9 cellular contexts compared by ENCODE assay signal in the genomic region with DNA sequence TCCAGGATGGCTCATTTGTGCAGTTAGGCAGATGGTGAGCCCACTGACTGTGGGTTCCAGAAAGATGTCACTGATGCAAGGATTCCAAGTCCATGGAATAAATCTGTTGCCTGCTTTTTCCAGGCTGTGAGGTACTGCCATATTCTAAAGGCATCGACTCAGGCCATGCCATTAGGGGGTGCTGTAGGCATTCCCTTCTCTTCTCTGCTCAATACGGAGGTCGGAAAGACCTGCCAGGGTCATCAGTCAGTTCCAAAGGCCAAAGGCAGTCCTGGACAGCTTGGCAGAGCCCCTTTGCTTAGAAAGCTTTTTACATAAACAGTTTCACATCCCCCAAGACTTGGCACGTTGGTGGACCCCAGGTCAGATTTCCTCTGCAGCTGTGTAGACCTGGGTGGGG. TPM values are rescaled to one million over a fixed set of nuclear protein-coding genes. Genes with fewer than 3 reads are reported as not detected.
DNase-seq lines count a peak whose midpoint lies in the region; ATAC-seq, FAIRE-seq and TF ChIP-seq lines count a peak whose summit lies in the region.
"Had no signal": no experiment of that assay in that cellular context is flagged by ENCODE, and none has a peak within 500 bp of the region (broad histone marks: within the 10 kb centered on the region; RNA-seq: fewer than 3 reads in every experiment).

No MANE protein-coding gene starts in this region.

- TF ChIP-seq POLR2A in H1 (IDR thresholded peaks at IDR 0.05; ENCODE audit: control extremely low read depth in 1 of 2, low read depth in 2 of 2, low read length in 2 of 2), result no peak
- no peak for TF ChIP-seq POLR2A in tibial nerve (IDR thresholded peaks at IDR 0.05)

- H3K9me3 ChIP-seq in SK-N-MC (ENCODE audit: low read depth, low read length) (no peaks in the 10 kb centered on the region), H1 (ENCODE audit: insufficient read depth in 2 of 2, low read depth in 1 of 2, low read length in 1 of 2) (peaks cover 0 to 3% of the 10 kb centered on the region in 2 experiments; a peak in 1 of 4 replicates), lung (ENCODE audit: control insufficient read depth in 2 of 2, insufficient read depth in 1 of 2, low read length in 1 of 2) (no peaks in the 10 kb centered on the region), tibial nerve (no peaks in the 10 kb centered on the region)

- POLR2A ChIA-PET in H1 (lab: Charles Lee; ENCODE audit: partially characterized antibody), result interaction anchor here (1.7 to 4.4 kb wide), 3 partner anchors 32 to 150 kb away, joined by 4 to 15 read pairs (median 4); partner anchors contain the start of genes CDC20 and TMEM125

- no peak overlapping the region for H2BK20ac ChIP-seq in H1 (ENCODE audit: low read length)

- H3K4me1 ChIP-seq in H1 (replicated peaks in 1 of 4; ENCODE audit: control insufficient read depth in 3 of 4, insufficient read depth in 4 of 4, low read length in 3 of 4), result no peaks in the 10 kb centered on the region
- peaks cover 3 to 6% of the 10 kb centered on the region in 2 donors for H3K4me1 ChIP-seq in lung (ENCODE audit: control insufficient read depth in 2 of 2, insufficient read depth in 2 of 2, low read length in 2 of 2)
- peaks cover 0 to 20% (median 0%) of the 10 kb centered on the region in 4 donors for H3K4me1 ChIP-seq in tibial nerve

- H3K56ac ChIP-seq in H1 (replicated peaks; ENCODE audit: insufficient read length, low read depth, low read length), result no peak overlapping the region

- H3K27me3 ChIP-seq in H1 (replicated peaks in 1 of 4; ENCODE audit: control insufficient read depth in 3 of 4, extremely low read depth in 1 of 4, insufficient read depth in 3 of 4, low read length in 3 of 4), result no peaks in the 10 kb centered on the region
- H3K27me3 ChIP-seq in lung (ENCODE audit: control insufficient read depth, insufficient read depth), result no peaks in the 10 kb centered on the region
- no peaks in the 10 kb centered on the region for H3K27me3 ChIP-seq in tibial nerve

- H3K79me2 ChIP-seq in H1 (ENCODE audit: control insufficient read depth in 1 of 2, insufficient read depth in 2 of 2, low read length in 2 of 2), result no peaks in the 10 kb centered on the region

- no peaks in the 10 kb centered on the region for H4K20me1 ChIP-seq in H1 (replicated peaks in 1 of 2; ENCODE audit: control insufficient read depth in 1 of 2, insufficient read depth in 2 of 2, low read length in 2 of 2)

- H3K9ac ChIP-seq in SK-N-MC (ENCODE audit: insufficient read length), result no peak overlapping the region
- H3K9ac ChIP-seq in H1 (replicated peaks in 1 of 4; ENCODE audit: extremely low read depth in 1 of 4, low read depth in 3 of 4, low read length in 3 of 4), result no peak overlapping the region

- peak; percentile 57 to 97 (median 90) for TF ChIP-seq CTCF in H1 (IDR thresholded peaks at IDR 0.05; ENCODE audit: control extremely low read depth in 1 of 3, insufficient read depth in 1 of 3, low read depth in 1 of 3, low read length in 3 of 3)
- peak; percentile 66 for TF ChIP-seq CTCF in lung (IDR thresholded peaks at IDR 0.05; ENCODE audit: control extremely low read depth, extremely low read depth)
- TF ChIP-seq CTCF in tibial nerve (IDR thresholded peaks at IDR 0.05), result peak; percentile 54 to 72 (median 62)

- H3K36me3 ChIP-seq in SK-N-MC (ENCODE audit: insufficient read depth, low read length), result no peaks in the 10 kb centered on the region
- H3K36me3 ChIP-seq in H1 (ENCODE audit: control insufficient read depth in 2 of 4, insufficient read depth in 4 of 4, low read length in 3 of 4), result no peaks in the 10 kb centered on the region
- no peaks in the 10 kb centered on the region for H3K36me3 ChIP-seq in lung (ENCODE audit: control insufficient read depth in 2 of 2, insufficient read depth in 2 of 2, low read length in 2 of 2)
- no peaks in the 10 kb centered on the region for H3K36me3 ChIP-seq in tibial nerve

- no peak overlapping the region for H2BK12ac ChIP-seq in H1 (ENCODE audit: low read depth, low read length)

- DNase-seq in NCI-H2227 (lab: John Stamatoyannopoulos, UW; ENCODE audit: unreplicated experiment) (peak; percentile 8), NCI-H2227 treated with DMSO at 0.1 percent for 48 hours (lab: John Stamatoyannopoulos, UW) (no peak), LoVo (ENCODE audit: low spot score) (peak; percentile 61), SK-N-MC (ENCODE audit: low read depth, low spot score) (peak; percentile 10), H1 (ENCODE audit: low read depth in 1 of 2, low spot score in 2 of 2) (peak; percentile 36 to 79), lung (ENCODE audit: low spot score) (peak; percentile 68), tibial nerve (ENCODE audit: low spot score in 2 of 2) (peak; percentile 24 to 63)

- H3K79me1 ChIP-seq in H1 (ENCODE audit: low read depth, low read length), result no peaks in the 10 kb centered on the region; the same call in 1 of the 2 replicates

- no peak overlapping the region for H2AFZ ChIP-seq in H1 (ENCODE audit: low read length)

- peak; percentile 98 for TF ChIP-seq RAD21 in H1 (IDR thresholded peaks at IDR 0.05 in 1 of 2, conservative IDR thresholded peaks at IDR 0.05 in 1 of 2; ENCODE audit: low read depth in 2 of 2, low read length in 2 of 2)

- H3K14ac ChIP-seq in H1 (ENCODE audit: insufficient read length), result no peak overlapping the region

- 7% methylated on average over 4 of the region's 4 CpGs; no CpG with 5 or more reads in 1 of the 2 experiments for WGBS in H1 (ENCODE audit: extremely low coverage in 1 of 2, insufficient coverage in 1 of 2, insufficient read length in 1 of 2, insufficient replicate concordance in 2 of 2, low coverage in 1 of 2, low lambda C conversion rate in 2 of 2, missing lambda C conversion rate in 1 of 2), 2 experiments
- 3% methylated on average over 4 of the region's 4 CpGs for WGBS in lung, 2 donors
- WGBS in tibial nerve, 2 donors, result 0 to 8% methylated on average over 4 of the region's 4 CpGs

- no peak overlapping the region for H2BK120ac ChIP-seq in H1 (replicated peaks; ENCODE audit: low read depth, low read length)

- H2BK5ac ChIP-seq in H1 (ENCODE audit: low read depth, low read length), result no peak overlapping the region

- no peak overlapping the region for H2BK15ac ChIP-seq in H1 (ENCODE audit: low read length)

- H4K8ac ChIP-seq in H1 (ENCODE audit: extremely low read depth, insufficient read depth, low read length), result no peak overlapping the region

- H2AK5ac ChIP-seq in H1 (ENCODE audit: low read depth, low read length), result no peak overlapping the region

- TF ChIP-seq EP300 in H1 (IDR thresholded peaks at IDR 0.05; ENCODE audit: borderline replicate concordance in 1 of 2, low read depth in 2 of 2, low read length in 2 of 2) (no peak), tibial nerve (IDR thresholded peaks at IDR 0.05) (peak in 1 of 2 donors; percentile 44)

- peak; percentile 94 for FAIRE-seq in H1 (lab: Jason Lieb, UNC)
- FAIRE-seq: colon had no signal

- no peak overlapping the region for H3K18ac ChIP-seq in H1 (ENCODE audit: extremely low read depth, low read length)

- H3K27ac ChIP-seq in SK-N-MC (no peak overlapping the region), H1 (ENCODE audit: low read depth, low read length) (no peak overlapping the region), lung (ENCODE audit: low read depth in 1 of 2, low read length in 1 of 2) (no peak overlapping the region), tibial nerve (peak overlapping the region in 1 of 4 donors; percentile 50)

- H3K4me3 ChIP-seq in SK-N-MC (no peak overlapping the region), H1 (ENCODE audit: extremely low read depth in 1 of 4, insufficient read depth in 2 of 4, low read depth in 3 of 4, low read length in 4 of 4) (no peak overlapping the region), lung (no peak overlapping the region), tibial nerve (no peak overlapping the region)

- ATAC-seq in lung (ENCODE audit: insufficient read depth, low FRiP score) (peak; percentile 54), GM21786 (IDR thresholded peaks at IDR 0.05; ENCODE audit: unreplicated experiment) (no peak)

- H3K23me2 ChIP-seq in H1 (ENCODE audit: low read depth, low read length), result no peaks in the 10 kb centered on the region

- H3K4ac ChIP-seq in H1 (replicated peaks; ENCODE audit: insufficient read length, low read depth, low read length), result no peak overlapping the region

- no peak overlapping the region for H3K23ac ChIP-seq in H1 (ENCODE audit: insufficient read length)

- no peak overlapping the region for H4K5ac ChIP-seq in H1 (ENCODE audit: insufficient read length, low read depth, low read length)

- no peak overlapping the region for H3K4me2 ChIP-seq in H1 (ENCODE audit: insufficient read depth in 1 of 2, low read depth in 2 of 2, low read length in 2 of 2)

- no peak overlapping the region for H4K91ac ChIP-seq in H1 (replicated peaks; ENCODE audit: insufficient read length, low read length)

- CTCF ChIA-PET in H1 (lab: Charles Lee; ENCODE audit: partially characterized antibody), result interaction anchor here (0.5 to 4.1 kb wide), 17 partner anchors 8 to 456 kb away, joined by 3 to 59 read pairs (median 5); partner anchors contain the start of genes C1orf210, CDC20, MED8 and SZT2

TF ChIP-seq in H1, 55 proteins besides CTCF, POLR2A, EP300 and RAD21 (continues in another document):
- peak; percentile 25; the same call in 1 of the 2 replicates for TF ChIP-seq JUND (IDR thresholded peaks at IDR 0.05; ENCODE audit: low read length)

RNA-seq across cellular contexts. Expression of gene TMEM125, which starts 31.7 kb away (rescaled TPM):
- total RNA-seq in H1 (2021; fragmentation: NEBNext Ultra II Directional; extraction: Animal tissue kit (Norgen Biotek cat#: 25700)), result 24.6 and 26.5 TPM in 2 replicates
- polyA plus RNA-seq in H1 (2011; rRNA removed) (46.7 and 54.2 TPM in 2 replicates), lung (100 to 1,000 TPM; 101 to 127 TPM)
- 46.6 TPM for polyA plus RNA-seq in H1 (2011; cell fraction: cytosol; rRNA removed)
- 76.7 TPM for polyA plus RNA-seq in H1 (2011; cell fraction: nucleus; rRNA removed)
- 14.5 to 42.9 TPM (median 25.8 TPM) in 4 replicates for polyA plus RNA-seq in H1 (2012, experiment 1 of 2)
- polyA plus RNA-seq in H1 (2012, experiment 2 of 2), result 26.3 TPM
- 15.4 TPM for polyA plus RNA-seq in H1 (2013, experiment 1 of 2)
- 16.1 TPM for polyA plus RNA-seq in H1 (2013, experiment 2 of 2)
- polyA minus RNA-seq in H1 (2011; rRNA and poly(A)+ RNA removed), result 22.8 and 31.0 TPM in 2 replicates
- polyA minus RNA-seq in H1 (2011; cell fraction: cytosol; rRNA and poly(A)+ RNA removed), result 25.0 TPM
- 20.6 TPM for polyA minus RNA-seq in H1 (2011; cell fraction: nucleus; rRNA and poly(A)+ RNA removed)
- total RNA-seq in lung (100 to 1,000 TPM in 1 of 2 donors, 10 to 100 TPM in 1; 41.0 to 228 TPM), tibial nerve (1 to 10 TPM in 1 of 4 donors, under 1 TPM in 2, not detected in 1; 0.20 to 2.6 (median 0.21) TPM)

RNA-seq across cellular contexts. Expression of gene C1orf210, which starts 47.3 kb away (rescaled TPM):
- total RNA-seq in H1 (2021; fragmentation: NEBNext Ultra II Directional; extraction: Animal tissue kit (Norgen Biotek cat#: 25700)), result 10.6 and 12.0 TPM in 2 replicates
- polyA plus RNA-seq in H1 (2011; rRNA removed) (27.9 and 29.9 TPM in 2 replicates), lung (10 to 100 TPM; 17.2 to 25.9 TPM)
- 25.0 TPM for polyA plus RNA-seq in H1 (2011; cell fraction: cytosol; rRNA removed)
- polyA plus RNA-seq in H1 (2011; cell fraction: nucleus; rRNA removed), result 10.0 TPM
- 10.1 to 12.6 TPM (median 10.7 TPM) in 4 replicates for polyA plus RNA-seq in H1 (2012, experiment 1 of 2)
- 13.0 TPM for polyA plus RNA-seq in H1 (2012, experiment 2 of 2)
- polyA plus RNA-seq in H1 (2013, experiment 1 of 2), result 13.8 TPM
- 16.0 TPM for polyA plus RNA-seq in H1 (2013, experiment 2 of 2)
- 14.1 and 15.4 TPM in 2 replicates for polyA minus RNA-seq in H1 (2011; rRNA and poly(A)+ RNA removed)
- 5.4 TPM for polyA minus RNA-seq in H1 (2011; cell fraction: cytosol; rRNA and poly(A)+ RNA removed)
- 5.0 TPM for polyA minus RNA-seq in H1 (2011; cell fraction: nucleus; rRNA and poly(A)+ RNA removed)
- total RNA-seq in lung (10 to 100 TPM; 10.4 to 24.7 TPM), tibial nerve (not detected)

Comparison
In these comparisons a context has a peak if more than half of its experiments do, and no peak if none do; other contexts are left out.
1. RNA of gene C1orf210, which starts 47.3 kb away (total RNA-seq): 10.4 to 24.7 TPM in lung and 10.6 to 12.0 TPM in H1; not detected in tibial nerve; every median in the first group is over 10 times any median in the second.
2. Peak in every context shown above with its lines, with median percentiles within 50 percentile points of each other: CTCF ChIP-seq.